ENCODE assay signal across 1 cellular context in the genomic region with DNA sequence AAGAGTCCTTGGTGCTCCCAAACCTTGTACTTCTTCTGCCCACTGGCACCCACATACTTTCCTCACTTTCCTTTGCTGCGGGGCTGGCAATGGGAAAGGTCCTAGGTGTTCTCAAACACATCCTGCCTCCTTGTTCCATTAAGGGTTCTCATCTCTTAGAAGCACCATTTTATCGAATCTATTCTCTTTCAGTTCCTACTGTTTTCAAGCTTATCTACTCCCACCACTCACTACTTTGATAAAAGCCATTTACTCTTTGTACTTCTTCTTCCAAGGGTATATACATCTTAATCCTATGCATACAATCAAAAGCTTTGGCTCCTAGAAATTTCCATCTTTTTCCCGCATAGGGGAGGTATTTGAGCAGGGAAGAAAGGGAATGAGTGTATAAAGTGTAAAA.
TF ChIP-seq lines count a peak whose summit lies in the region.

No MANE protein-coding gene starts in this region.

TF ChIP-seq in K562, 482 proteins besides CTCF, POLR2A, EP300 and RAD21 (continued from another document and continues in another):
- TF ChIP-seq YY1 (IDR thresholded peaks at IDR 0.05; ENCODE audit: borderline replicate concordance in 1 of 3, control insufficient read depth in 1 of 3, extremely low read depth in 1 of 3, insufficient read depth in 3 of 3, insufficient read length in 1 of 3, insufficient replicate concordance in 2 of 3, low read depth in 1 of 3, low read length in 2 of 3) (no peak), TAF1 (IDR thresholded peaks at IDR 0.05; ENCODE audit: control insufficient read depth, extremely low read depth, insufficient read depth, low read length, severe bottlenecking) (no peak), HOXB6 (CRISPR knock-in tag; IDR thresholded peaks at IDR 0.05; ENCODE audit: borderline replicate concordance) (no peak), U2AF2 (optimal IDR thresholded peaks at IDR 0.05; ENCODE audit: low read depth, low read length) (no peak), CBFA2T3 (IDR thresholded peaks at IDR 0.05) (peak; percentile 71), ZNF239 (CRISPR knock-in tag; IDR thresholded peaks at IDR 0.05) (no peak), AFF1 (IDR thresholded peaks at IDR 0.05; ENCODE audit: low read depth in 1 of 2, partially characterized antibody in 2 of 2) (no peak), HLTF (IDR thresholded peaks at IDR 0.05) (no peak), SLC30A9 (CRISPR knock-in tag; IDR thresholded peaks at IDR 0.05) (no peak), TBL1XR1 (IDR thresholded peaks at IDR 0.05; ENCODE audit: low read length in 2 of 2) (no peak), PKNOX1 (IDR thresholded peaks at IDR 0.05) (no peak), EHMT2 (IDR thresholded peaks at IDR 0.05) (0 out of 2 replicates have a peak, but pooled peaks have one; percentile 45), SRSF9 (IDR thresholded peaks at IDR 0.05; ENCODE audit: borderline replicate concordance, low read depth, low read length) (no peak), POLR3A (IDR thresholded peaks at IDR 0.05; ENCODE audit: borderline replicate concordance, extremely low read depth, insufficient read depth, insufficient read length) (no peak), TEAD4 (IDR thresholded peaks at IDR 0.05; ENCODE audit: low read length) (peak; percentile 35; the same call in 1 of the 2 replicates), TEAD4 (CRISPR knock-in tag; IDR thresholded peaks at IDR 0.05; ENCODE audit: borderline replicate concordance) (no peak), ARID3B (CRISPR knock-in tag; IDR thresholded peaks at IDR 0.05; ENCODE audit: borderline replicate concordance) (no peak), IRF1 (CRISPR knock-in tag; IDR thresholded peaks at IDR 0.05; ENCODE audit: borderline replicate concordance) (no peak), HNRNPUL1 (IDR thresholded peaks at IDR 0.05; ENCODE audit: low read length) (no peak), ZNF778 (CRISPR knock-in tag; IDR thresholded peaks at IDR 0.05) (no peak), FOXA3 (CRISPR knock-in tag; conservative IDR thresholded peaks at IDR 0.05 in 1 of 2, IDR thresholded peaks at IDR 0.05 in 1 of 2) (no peak), ZNF384 (IDR thresholded peaks at IDR 0.05; ENCODE audit: low read depth, low read length) (no peak), ZNF174 (CRISPR knock-in tag; IDR thresholded peaks at IDR 0.05) (no peak), KHSRP (IDR thresholded peaks at IDR 0.05) (no peak), ZNF699 (CRISPR knock-in tag; IDR thresholded peaks at IDR 0.05; ENCODE audit: insufficient replicate concordance) (no peak), CREM (IDR thresholded peaks at IDR 0.05; ENCODE audit: low read depth) (no peak), TCF3 (CRISPR knock-in tag; IDR thresholded peaks at IDR 0.05) (0 out of 2 replicates have a peak, but pooled peaks have one; percentile 15), SUPT5H (IDR thresholded peaks at IDR 0.05) (no peak), ZNF589 (CRISPR knock-in tag; IDR thresholded peaks at IDR 0.05; ENCODE audit: low read depth) (no peak), GABPB1 (CRISPR knock-in tag; IDR thresholded peaks at IDR 0.05) (no peak), ZSCAN29 (IDR thresholded peaks at IDR 0.05) (no peak), BCOR (IDR thresholded peaks at IDR 0.05) (no peak), ARID1B (IDR thresholded peaks at IDR 0.05) (peak; percentile 73), SREBF2 (CRISPR knock-in tag; IDR thresholded peaks at IDR 0.05) (no peak), PATZ1 (CRISPR knock-in tag; IDR thresholded peaks at IDR 0.05; ENCODE audit: borderline replicate concordance) (no peak), EZH2 (IDR thresholded peaks at IDR 0.05; ENCODE audit: borderline replicate concordance, low read depth, low read length) (no peak), ZBTB40 (IDR thresholded peaks at IDR 0.05) (no peak), ZBTB40 (CRISPR knock-in tag; IDR thresholded peaks at IDR 0.05) (no peak), TFE3 (CRISPR knock-in tag; IDR thresholded peaks at IDR 0.05) (no peak)
- TF ChIP-seq, protein P1, sequence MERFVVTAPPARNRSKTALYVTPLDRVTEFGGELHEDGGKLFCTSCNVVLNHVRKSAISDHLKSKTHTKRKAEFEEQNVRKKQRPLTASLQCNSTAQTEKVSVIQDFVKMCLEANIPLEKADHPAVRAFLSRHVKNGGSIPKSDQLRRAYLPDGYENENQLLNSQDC (CRISPR knock-in tag; IDR thresholded peaks at IDR 0.05) = no peak
